22 cellular contexts compared by ENCODE assay signal in the genomic region with DNA sequence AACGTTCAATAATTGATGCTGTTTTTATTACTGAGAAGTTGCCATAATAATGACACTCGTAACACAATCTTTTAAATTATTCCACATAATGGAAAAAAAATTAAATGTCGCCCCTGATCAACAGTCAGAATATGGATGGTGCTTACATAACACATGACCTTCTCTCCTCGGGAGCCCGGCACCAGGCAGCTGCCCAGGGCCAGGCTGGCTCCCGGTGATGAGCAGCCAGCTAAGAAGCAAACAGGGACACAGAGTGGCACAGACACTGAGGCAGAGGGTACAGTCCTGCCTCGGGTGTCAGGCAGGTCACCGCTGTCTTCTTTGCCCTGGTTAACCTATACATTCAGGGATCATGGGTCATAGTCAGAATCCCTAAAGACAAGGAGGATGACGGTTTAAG.
"Had no signal": no experiment of that assay in that cellular context is flagged by ENCODE, and none has a peak within 500 bp of the region (broad histone marks: within the 10 kb centered on the region; RNA-seq: fewer than 3 reads in every experiment).

No MANE protein-coding gene starts in this region.

- ATAC-seq: K562 had no signal

- H3K4me2 ChIP-seq: KMS-11 had no signal

- H3K36me3 ChIP-seq: SJSA1 had no signal

- H3K4me3 ChIP-seq: K562, SJSA1, SK-N-MC had no signal

- H3K4me1 ChIP-seq: SJSA1 had no signal

- FAIRE-seq: HTR-8/SVneo, K562, RCC 7860 had no signal

- H3K27me3 ChIP-seq: SJSA1 had no signal

- H3K27ac ChIP-seq: HL-60, KMS-11, SJSA1, SK-N-MC had no signal

- DNase-seq: Kasumi-1, MM.1S, NCI-H1092 treated with DMSO at 0.1 percent for 48 hours, NCI-H1436, NCI-H187, NCI-H2029, NCI-H2081 treated with DMSO at 0.1 percent for 48 hours, NCI-H2171, NCI-H226, NCI-H524, NCI-H526 treated with DMSO at 0.1 percent for 48 hours, NCI-H774, Right ventricle myocardium superior, RPMI8226, SIG-M5 had no signal

- H3K9ac ChIP-seq: KMS-11 had no signal
